11 cellular contexts compared by ENCODE assay signal in genomic region chr10:74917481-74918077, GRCh38.
DNase-seq lines count a peak whose midpoint lies in the region; ATAC-seq and TF ChIP-seq lines count a peak whose summit lies in the region.
"Had no signal": no experiment of that assay in that cellular context is flagged by ENCODE, and none has a peak within 500 bp of the region (broad histone marks: within the 10 kb centered on the region; RNA-seq: fewer than 3 reads in every experiment).

No MANE protein-coding gene starts in this region.

- TF ChIP-seq CTCF in HFFc6 (IDR thresholded peaks at IDR 0.05), result no peak
- no peak for TF ChIP-seq CTCF in osteocyte (IDR thresholded peaks at IDR 0.05)

- peaks cover 51% of the 10 kb centered on the region for H3K4me1 Mint-ChIP-seq in HFFc6 (ENCODE audit: low read depth)
- peaks cover 22% of the 10 kb centered on the region for H3K4me1 Mint-ChIP-seq in osteocyte (ENCODE audit: unreplicated experiment)

- H3K9me3 Mint-ChIP-seq in HFFc6 (peaks cover 7% of the 10 kb centered on the region), osteocyte (ENCODE audit: unreplicated experiment) (peaks cover 11% of the 10 kb centered on the region)

- H3K27ac Mint-ChIP-seq in HFFc6 (peak overlapping the region; percentile 87), osteocyte (ENCODE audit: unreplicated experiment) (no peak overlapping the region)

- H3K4me3 Mint-ChIP-seq in HFFc6, result peak overlapping the region; percentile 41
- H3K4me3 Mint-ChIP-seq in osteocyte (ENCODE audit: unreplicated experiment), result no peak overlapping the region

- DNase-seq in HFFc6, result peak; percentile 68
- DNase-seq in fibroblast of peridontal ligament (ENCODE audit: extremely low read depth), result peak; percentile 70
- DNase-seq in renal cortical epithelial cell (ENCODE audit: low read depth), result peak; percentile 95
- no peak for DNase-seq in GDM1 (lab: John Stamatoyannopoulos, UW)
- no peak for DNase-seq in osteocyte (ENCODE audit: extremely low spot score, unreplicated experiment)
- no peak for DNase-seq in cerebellum (ENCODE audit: low spot score)
- DNase-seq in NCI-H774 (lab: John Stamatoyannopoulos, UW), result no peak
- DNase-seq: erythroblast, midbrain, WERI-Rb-1 had no signal

- H3K27me3 Mint-ChIP-seq in HFFc6 (ENCODE audit: insufficient read depth) (peaks cover 4% of the 10 kb centered on the region; the same call in 1 of the 2 replicates), osteocyte (ENCODE audit: unreplicated experiment) (no peaks in the 10 kb centered on the region)

- peaks cover 15% of the 10 kb centered on the region for H3K36me3 Mint-ChIP-seq in HFFc6 (ENCODE audit: low read depth)
- peaks cover 5% of the 10 kb centered on the region for H3K36me3 Mint-ChIP-seq in osteocyte (ENCODE audit: unreplicated experiment)

- peak; percentile 74 for ATAC-seq in SK-N-SH treated with all-trans-retinoic acid at 6 μM for 48 hours

TF ChIP-seq in SK-N-SH treated with all-trans-retinoic acid at 6 μM for 48 hours, 23 proteins besides CTCF, POLR2A, EP300 and RAD21:
- TF ChIP-seq PATZ1 (CRISPR knock-in tag; IDR thresholded peaks at IDR 0.05; ENCODE audit: borderline replicate concordance) (no peak), GLIS3 (CRISPR knock-in tag; IDR thresholded peaks at IDR 0.05) (no peak), TCF4 (CRISPR knock-in tag; IDR thresholded peaks at IDR 0.05; ENCODE audit: borderline replicate concordance) (no peak)

Comparison
In these comparisons a context has a peak if more than half of its experiments do, and no peak if none do; other contexts are left out.
1. DNase-seq: peak in HFFc6 (single experiment), fibroblast of peridontal ligament (single experiment) and renal cortical epithelial cell (single experiment); none in GDM1 (single experiment), osteocyte (single experiment), cerebellum (single experiment) and NCI-H774 (single experiment).